In genomic region chr20:37155987-37156386, GRCh38 we compare ENCODE assay signal across 37 cellular contexts.
"Had no signal": no experiment of that assay in that cellular context is flagged by ENCODE, and none has a peak within 500 bp of the region (broad histone marks: within the 10 kb centered on the region; RNA-seq: fewer than 3 reads in every experiment).

No MANE protein-coding gene starts in this region.

- H3K27ac Mint-ChIP-seq: activated CD4-positive, alpha-beta memory T cell treated with anti-CD3 and anti-CD28 coated beads, Interleukin-2, amount 10 ng/mL, durations not matched to agents 7 days and 5 days; activated CD4-positive, alpha-beta T cell treated with anti-CD3 and anti-CD28 coated beads for 36 hours; activated CD4-positive, alpha-beta T cell treated with anti-CD3 and anti-CD28 coated beads, Interleukin-2, amount 10 ng/mL, durations not matched to agents 7 days and 5 days; activated CD8-positive, alpha-beta memory T cell treated with anti-CD3 and anti-CD28 coated beads, Interleukin-2, amount 10 ng/mL, durations not matched to agents 7 days and 5 days; activated CD8-positive, alpha-beta T cell treated with anti-CD3 and anti-CD28 coated beads, Interleukin-2, amount 10 ng/mL, durations not matched to agents 7 days and 5 days; activated naive CD4-positive, alpha-beta T cell treated with anti-CD3 and anti-CD28 coated beads for 36 hours; activated naive CD4-positive, alpha-beta T cell treated with anti-CD3 and anti-CD28 coated beads, Interleukin-2, amount 50 U/mL, for 72 hours; activated naive CD8-positive, alpha-beta T cell treated with anti-CD3 and anti-CD28 coated beads for 36 hours; activated T-cell treated with anti-CD3 and anti-CD28 coated beads, Interleukin-2, amount 50 U/mL, for 24 hours; T-helper 1 cell treated with Interleukin-12 subunit alpha and Interleukin-12 subunit beta and Interleukin-4 antibody, amounts not matched to agents 30 μg/mL and 1 μg/mL, for 36 hours; T-helper 2 cell treated with Interferon-gamma antibody and Interleukin-4, amounts not matched to agents 5 μg/mL and 100 μg/mL, for 36 hours; WTC11 had no signal

- H3K4me3 Mint-ChIP-seq: activated CD4-positive, alpha-beta memory T cell treated with anti-CD3 and anti-CD28 coated beads, Interleukin-2, amount 10 ng/mL, durations not matched to agents 7 days and 5 days; activated CD4-positive, alpha-beta T cell treated with anti-CD3 and anti-CD28 coated beads for 36 hours; activated CD4-positive, alpha-beta T cell treated with anti-CD3 and anti-CD28 coated beads, Interleukin-2, amount 10 ng/mL, durations not matched to agents 7 days and 5 days; activated CD8-positive, alpha-beta memory T cell treated with anti-CD3 and anti-CD28 coated beads, Interleukin-2, amount 10 ng/mL, durations not matched to agents 7 days and 5 days; activated CD8-positive, alpha-beta T cell treated with anti-CD3 and anti-CD28 coated beads, Interleukin-2, amount 10 ng/mL, durations not matched to agents 7 days and 5 days; activated naive CD4-positive, alpha-beta T cell treated with anti-CD3 and anti-CD28 coated beads for 36 hours; activated naive CD8-positive, alpha-beta T cell treated with anti-CD3 and anti-CD28 coated beads for 36 hours; activated T-cell treated with anti-CD3 and anti-CD28 coated beads, Interleukin-2, amount 50 U/mL, for 24 hours; T-helper 1 cell treated with Interleukin-12 subunit alpha and Interleukin-12 subunit beta and Interleukin-4 antibody, amounts not matched to agents 30 μg/mL and 1 μg/mL, for 36 hours; T-helper 2 cell treated with Interferon-gamma antibody and Interleukin-4, amounts not matched to agents 5 μg/mL and 100 μg/mL, for 36 hours; WTC11 had no signal

- H3K36me3 ChIP-seq: adrenal gland, brain microvascular endothelial cell, breast epithelium had no signal

- H3K9me3 ChIP-seq: adrenal gland, body of pancreas, breast epithelium had no signal

- H3K27ac ChIP-seq: adrenal gland, body of pancreas, brain microvascular endothelial cell, breast epithelium, VCaP had no signal

- H3K9me3 Mint-ChIP-seq: activated CD4-positive, alpha-beta memory T cell treated with anti-CD3 and anti-CD28 coated beads, Interleukin-2, amount 10 ng/mL, durations not matched to agents 7 days and 5 days; activated CD4-positive, alpha-beta T cell treated with anti-CD3 and anti-CD28 coated beads, Interleukin-2, amount 10 ng/mL, durations not matched to agents 7 days and 5 days; activated naive CD4-positive, alpha-beta T cell treated with anti-CD3 and anti-CD28 coated beads for 36 hours; activated naive CD4-positive, alpha-beta T cell treated with anti-CD3 and anti-CD28 coated beads, Interleukin-2, amount 50 U/mL, for 72 hours; activated naive CD8-positive, alpha-beta T cell treated with anti-CD3 and anti-CD28 coated beads for 36 hours; activated T-cell treated with anti-CD3 and anti-CD28 coated beads, Interleukin-2, amount 50 U/mL, for 24 hours; T-helper 1 cell treated with Interleukin-12 subunit alpha and Interleukin-12 subunit beta and Interleukin-4 antibody, amounts not matched to agents 30 μg/mL and 1 μg/mL, for 36 hours; T-helper 2 cell treated with Interferon-gamma antibody and Interleukin-4, amounts not matched to agents 5 μg/mL and 100 μg/mL, for 36 hours had no signal

- H3K4me1 Mint-ChIP-seq: activated CD4-positive, alpha-beta memory T cell treated with anti-CD3 and anti-CD28 coated beads, Interleukin-2, amount 10 ng/mL, durations not matched to agents 7 days and 5 days; activated CD4-positive, alpha-beta T cell treated with anti-CD3 and anti-CD28 coated beads for 36 hours; activated CD4-positive, alpha-beta T cell treated with anti-CD3 and anti-CD28 coated beads, Interleukin-2, amount 10 ng/mL, durations not matched to agents 7 days and 5 days; activated CD8-positive, alpha-beta memory T cell treated with anti-CD3 and anti-CD28 coated beads, Interleukin-2, amount 10 ng/mL, durations not matched to agents 7 days and 5 days; WTC11 had no signal

- H3K27me3 Mint-ChIP-seq: activated CD4-positive, alpha-beta T cell treated with anti-CD3 and anti-CD28 coated beads for 36 hours; activated CD4-positive, alpha-beta T cell treated with anti-CD3 and anti-CD28 coated beads, Interleukin-2, amount 10 ng/mL, durations not matched to agents 7 days and 5 days; activated CD8-positive, alpha-beta memory T cell treated with anti-CD3 and anti-CD28 coated beads, Interleukin-2, amount 10 ng/mL, durations not matched to agents 7 days and 5 days; activated naive CD8-positive, alpha-beta T cell treated with anti-CD3 and anti-CD28 coated beads for 36 hours; activated T-cell treated with anti-CD3 and anti-CD28 coated beads, Interleukin-2, amount 50 U/mL, for 24 hours had no signal

- FAIRE-seq: astrocyte, TTC549 had no signal

- DNase-seq: activated CD4-positive, alpha-beta memory T cell treated with anti-CD3 and anti-CD28 coated beads, Interleukin-2, amount 10 ng/mL, durations not matched to agents 7 days and 5 days; activated CD4-positive, alpha-beta T cell treated with anti-CD3 and anti-CD28 coated beads for 1 hour; activated CD4-positive, alpha-beta T cell treated with anti-CD3 and anti-CD28 coated beads for 36 hours; activated CD4-positive, alpha-beta T cell treated with anti-CD3 and anti-CD28 coated beads for 48 hours; activated CD4-positive, alpha-beta T cell treated with anti-CD3 and anti-CD28 coated beads, Interleukin-2, amount 10 ng/mL, durations not matched to agents 7 days and 5 days; activated CD4-positive, alpha-beta T cell treated with anti-CD3 and anti-CD28 coated beads, Interleukin-2, amount 50 U/mL, for 48 hours; activated CD4-positive, CD25-positive, alpha-beta regulatory T cell; activated CD8-positive, alpha-beta memory T cell treated with anti-CD3 and anti-CD28 coated beads for 24 hours; activated CD8-positive, alpha-beta memory T cell treated with anti-CD3 and anti-CD28 coated beads, Interleukin-2, amount 10 ng/mL, durations not matched to agents 7 days and 5 days; activated CD8-positive, alpha-beta memory T cell treated with anti-CD3 and anti-CD28 coated beads, Interleukin-2, amount 50 U/mL, for 48 hours; activated CD8-positive, alpha-beta T cell treated with anti-CD3 and anti-CD28 coated beads, Interleukin-2, amount 10 ng/mL, durations not matched to agents 7 days and 5 days; activated effector memory CD4-positive, alpha-beta T cell treated with anti-CD3 and anti-CD28 coated beads, Interleukin-2, amount 50 U/mL, for 16 hours; activated gamma-delta T cell treated with Interleukin-2 at 50 U/mL for 16 hours; activated naive CD4-positive, alpha-beta T cell; activated naive CD4-positive, alpha-beta T cell treated with anti-CD3 and anti-CD28 coated beads for 36 hours; activated naive CD4-positive, alpha-beta T cell treated with anti-CD3 and anti-CD28 coated beads, Interleukin-2, amount 50 U/mL, for 16 hours; activated naive CD8-positive, alpha-beta T cell treated with anti-CD3 and anti-CD28 coated beads for 36 hours; activated T-cell treated with anti-CD3 and anti-CD28 coated beads, Interleukin-2, amount 50 U/mL, for 24 hours; activated T-cell treated with anti-CD3 and anti-CD28 coated beads, Interleukin-2, amount 50 U/mL, for 48 hours; adrenal gland; amniotic stem cell; aorta; body of pancreas; brain microvascular endothelial cell; central memory CD4-positive, alpha-beta T cell; T-helper 1 cell; T-helper 2 cell; T-helper 9 cell had no signal

- ATAC-seq: activated CD4-positive, alpha-beta T cell treated with anti-CD3 and anti-CD28 coated beads for 36 hours; activated CD4-positive, CD25-positive, alpha-beta regulatory T cell treated with anti-CD3 and anti-CD28 coated beads, Interleukin-2, amount 50 U/mL, for 24 hours; activated CD8-positive, alpha-beta memory T cell treated with anti-CD3 and anti-CD28 coated beads, Interleukin-2, amount 10 ng/mL, durations not matched to agents 7 days and 5 days; activated CD8-positive, alpha-beta T cell treated with anti-CD3 and anti-CD28 coated beads, Interleukin-2, amount 10 ng/mL, durations not matched to agents 7 days and 5 days; activated naive CD4-positive, alpha-beta T cell treated with anti-CD3 and anti-CD28 coated beads, Interleukin-2, amount 50 U/mL, for 72 hours; body of pancreas; WTC11 had no signal

- H3K4me1 ChIP-seq: adrenal gland, body of pancreas, breast epithelium had no signal

- H3K4me3 ChIP-seq: adrenal gland, body of pancreas, breast epithelium had no signal

- H3K27me3 ChIP-seq: adrenal gland, body of pancreas, brain microvascular endothelial cell, breast epithelium had no signal

- H3K36me3 Mint-ChIP-seq: activated CD8-positive, alpha-beta memory T cell treated with anti-CD3 and anti-CD28 coated beads, Interleukin-2, amount 10 ng/mL, durations not matched to agents 7 days and 5 days; activated naive CD4-positive, alpha-beta T cell treated with anti-CD3 and anti-CD28 coated beads, Interleukin-2, amount 50 U/mL, for 72 hours; activated naive CD8-positive, alpha-beta T cell treated with anti-CD3 and anti-CD28 coated beads for 36 hours; WTC11 had no signal
